ENCODE assay signal across 1 cellular context in the genomic region with DNA sequence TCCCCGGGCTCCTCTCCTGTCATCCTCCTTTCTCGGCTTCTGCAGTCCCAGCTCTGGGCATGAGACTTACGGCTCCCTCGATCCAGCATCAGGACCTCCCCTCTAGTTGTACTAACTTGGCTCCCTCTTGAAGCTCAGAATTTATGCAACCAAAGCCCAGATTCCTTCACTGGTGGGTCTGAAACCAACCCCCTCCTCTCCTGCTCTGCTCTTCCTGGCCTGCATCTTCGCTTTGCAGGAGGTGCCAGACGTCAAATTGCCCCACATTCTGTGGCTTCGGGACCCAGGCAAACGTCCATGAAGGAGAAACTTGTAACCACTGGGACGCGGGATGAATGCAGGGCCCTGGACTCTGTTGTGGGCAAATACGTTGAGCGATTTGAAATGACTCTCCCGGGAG.
TF ChIP-seq lines count a peak whose summit lies in the region.

No MANE protein-coding gene starts in this region.

TF ChIP-seq in GM23338, 12 proteins besides CTCF, POLR2A, EP300 and RAD21 (continued from another document):
- no peak for TF ChIP-seq REST (IDR thresholded peaks at IDR 0.05; ENCODE audit: unreplicated experiment)
- no peak for TF ChIP-seq POLR2AphosphoS5 (IDR thresholded peaks at IDR 0.05; ENCODE audit: low read depth)
